ENCODE assay signal across 7 cellular contexts in the genomic region with DNA sequence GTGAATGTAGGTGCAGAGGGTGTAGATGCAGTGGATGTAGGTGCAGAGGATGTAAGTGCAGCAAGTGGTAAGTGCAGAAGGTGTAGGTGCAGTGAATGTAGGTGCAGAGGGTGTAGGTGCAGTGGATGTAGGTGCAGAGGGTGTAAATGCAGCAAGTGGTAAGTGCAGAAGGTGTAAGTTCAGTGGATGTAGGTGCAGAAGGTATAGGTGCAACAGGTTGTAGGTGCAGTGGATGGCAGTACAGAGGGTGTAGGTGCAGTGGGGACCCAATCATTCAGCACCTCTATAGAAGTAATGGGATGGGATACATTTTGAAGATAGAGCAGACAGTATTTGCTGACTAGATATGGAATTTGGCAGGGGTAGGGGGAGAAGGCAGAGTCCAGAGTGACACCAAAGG.
"Had no signal": no experiment of that assay in that cellular context is flagged by ENCODE, and none has a peak within 500 bp of the region (broad histone marks: within the 10 kb centered on the region; RNA-seq: fewer than 3 reads in every experiment).

No MANE protein-coding gene starts in this region.

- H3K4me3 ChIP-seq: GM23338, HAP-1, K562 had no signal

- H3K4me2 ChIP-seq: GM23338 had no signal

- DNase-seq: H7, IMR-90, KG1 had no signal

- ATAC-seq: GM23338, HCT116, K562 had no signal

- H2AFZ ChIP-seq: GM23338 had no signal

- H3K9me3 ChIP-seq: HAP-1 had no signal
